10 cellular contexts compared by ENCODE assay signal in the genomic region with DNA sequence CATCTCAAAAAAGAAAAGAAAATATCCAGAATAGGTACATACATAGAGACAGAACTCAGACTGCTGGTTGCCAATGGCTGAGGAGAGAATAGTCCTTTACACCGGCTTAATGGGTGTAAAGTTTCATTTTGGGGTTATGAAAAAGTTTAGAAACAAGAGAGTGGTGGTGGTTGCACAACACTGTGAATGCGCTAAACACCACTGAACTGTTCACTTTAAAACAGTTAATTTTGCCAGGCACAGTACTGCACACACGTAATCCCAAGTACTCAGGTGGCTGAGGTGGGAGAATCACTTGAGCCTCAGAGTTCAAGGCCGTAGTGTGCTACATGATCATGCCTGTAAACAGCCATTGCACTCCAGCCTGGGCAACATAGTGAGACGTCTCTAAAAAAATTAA.
"Had no signal": no experiment of that assay in that cellular context is flagged by ENCODE, and none has a peak within 500 bp of the region (broad histone marks: within the 10 kb centered on the region; RNA-seq: fewer than 3 reads in every experiment).

No MANE protein-coding gene starts in this region.

- H3K4me3 Mint-ChIP-seq: activated CD8-positive, alpha-beta T cell treated with anti-CD3 and anti-CD28 coated beads for 36 hours; activated naive CD8-positive, alpha-beta T cell treated with anti-CD3 and anti-CD28 coated beads, Interleukin-2, amount 10 ng/mL, durations not matched to agents 7 days and 5 days; nephron had no signal

- H3K36me3 ChIP-seq: suprapubic skin, upper lobe of left lung had no signal

- DNase-seq: activated CD8-positive, alpha-beta memory T cell treated with anti-CD3 and anti-CD28 coated beads, Interleukin-2, amount 50 U/mL, for 48 hours; activated CD8-positive, alpha-beta T cell treated with anti-CD3 and anti-CD28 coated beads for 36 hours; activated naive CD8-positive, alpha-beta T cell treated with anti-CD3 and anti-CD28 coated beads, Interleukin-2, amount 10 ng/mL, durations not matched to agents 7 days and 5 days; hypothalamus; left cardiac atrium; stimulated activated CD4-positive, alpha-beta T cell treated with anti-CD3 and anti-CD28 coated beads, Interleukin-12 subunit alpha, Interleukin-12 subunit beta, amount 100 ng/mL, for 4 hours; stimulated activated naive CD4-positive, alpha-beta T cell treated with Interleukin-2 at 50 U/mL for 16 hours; upper lobe of left lung had no signal

- H3K27ac Mint-ChIP-seq: activated CD8-positive, alpha-beta T cell treated with anti-CD3 and anti-CD28 coated beads for 36 hours; activated naive CD8-positive, alpha-beta T cell treated with anti-CD3 and anti-CD28 coated beads, Interleukin-2, amount 10 ng/mL, durations not matched to agents 7 days and 5 days; nephron had no signal

- H3K27ac ChIP-seq: suprapubic skin, upper lobe of left lung had no signal

- H3K9me3 ChIP-seq: suprapubic skin, upper lobe of left lung had no signal

- H3K9me3 Mint-ChIP-seq: activated CD8-positive, alpha-beta T cell treated with anti-CD3 and anti-CD28 coated beads for 36 hours; nephron had no signal

- H3K27me3 ChIP-seq: suprapubic skin, upper lobe of left lung had no signal

- ATAC-seq: activated CD8-positive, alpha-beta T cell treated with anti-CD3 and anti-CD28 coated beads for 36 hours had no signal

- H3K27me3 Mint-ChIP-seq: activated CD8-positive, alpha-beta T cell treated with anti-CD3 and anti-CD28 coated beads for 36 hours; activated naive CD8-positive, alpha-beta T cell treated with anti-CD3 and anti-CD28 coated beads, Interleukin-2, amount 10 ng/mL, durations not matched to agents 7 days and 5 days had no signal

- H3K4me3 ChIP-seq: suprapubic skin, upper lobe of left lung had no signal
